In genomic region chr2:142048581-142048980, GRCh38 we compare ENCODE assay signal across 27 cellular contexts.
"Had no signal": no experiment of that assay in that cellular context is flagged by ENCODE, and none has a peak within 500 bp of the region (broad histone marks: within the 10 kb centered on the region; RNA-seq: fewer than 3 reads in every experiment).

No MANE protein-coding gene starts in this region.

- H3K27me3 Mint-ChIP-seq: memory B cell; naive B cell; stimulated activated naive CD8-positive, alpha-beta T cell treated with anti-CD3 and anti-CD28 coated beads, Interleukin-15, amount 100 ng/mL, for 72 hours had no signal

- H2AFZ ChIP-seq: hepatocyte, neural progenitor cell had no signal

- H3K27ac ChIP-seq: dorsolateral prefrontal cortex, epithelial cell of prostate, gastrocnemius medialis, heart left ventricle, hepatocyte, neural progenitor cell, prostate gland, right atrium auricular region, suprapubic skin, transverse colon, upper lobe of right lung, uterus had no signal

- FAIRE-seq: kidney had no signal

- H3K4me1 Mint-ChIP-seq: memory B cell; naive B cell; nephron; stimulated activated naive CD8-positive, alpha-beta T cell treated with anti-CD3 and anti-CD28 coated beads, Interleukin-15, amount 100 ng/mL, for 72 hours had no signal

- H3K9ac ChIP-seq: neural progenitor cell had no signal

- H3K9me3 ChIP-seq: gastrocnemius medialis, heart left ventricle, mucosa of descending colon, prostate gland, right atrium auricular region, suprapubic skin, transverse colon, upper lobe of right lung, uterus had no signal

- H3K4me3 ChIP-seq: dorsolateral prefrontal cortex, gastrocnemius medialis, heart left ventricle, hepatocyte, lung, mucosa of descending colon, neural progenitor cell, prostate gland, right atrium auricular region, smooth muscle cell, suprapubic skin, transverse colon, upper lobe of right lung, uterus had no signal

- H3K36me3 ChIP-seq: gastrocnemius medialis, heart left ventricle, neural progenitor cell, prostate gland, right atrium auricular region, suprapubic skin, transverse colon, upper lobe of right lung, uterus had no signal

- H3K27me3 ChIP-seq: dorsolateral prefrontal cortex, gastrocnemius medialis, heart left ventricle, hepatocyte, neural progenitor cell, right atrium auricular region, suprapubic skin, transverse colon, upper lobe of right lung, uterus had no signal

- H3K4me3 Mint-ChIP-seq: endodermal cell; memory B cell; naive B cell; nephron; neural progenitor cell; stimulated activated naive CD8-positive, alpha-beta T cell treated with anti-CD3 and anti-CD28 coated beads, Interleukin-15, amount 100 ng/mL, for 72 hours had no signal

- H3K9me3 Mint-ChIP-seq: endodermal cell, memory B cell, nephron, neural progenitor cell had no signal

- H3K27ac Mint-ChIP-seq: endodermal cell; memory B cell; naive B cell; nephron; neural progenitor cell; stimulated activated naive CD8-positive, alpha-beta T cell treated with anti-CD3 and anti-CD28 coated beads, Interleukin-15, amount 100 ng/mL, for 72 hours had no signal

- H3K36me3 Mint-ChIP-seq: memory B cell, naive B cell, neural progenitor cell had no signal

- DNase-seq: dorsolateral prefrontal cortex; effector CD8-positive, alpha-beta T cell; endodermal cell; gastrocnemius medialis; heart left ventricle; kidney; mucosa of descending colon; naive B cell; stimulated activated CD4-positive, alpha-beta T cell treated with anti-CD3 and anti-CD28 coated beads, Interleukin-12 subunit alpha, Interleukin-12 subunit beta, amount 100 ng/mL, for 4 hours; stimulated activated CD4-positive, alpha-beta T cell treated with anti-CD3 and anti-CD28 coated beads, Interleukin-1b, Interleukin-23, amount 100 ng/mL, for 48 hours; stimulated activated CD4-positive, alpha-beta T cell treated with anti-CD3 and anti-CD28 coated beads, Interleukin-4, amount 100 ng/mL, for 1 hour; stimulated activated CD8-positive, alpha-beta memory T cell treated with anti-CD3 and anti-CD28 coated beads, Interleukin-4, amount 100 ng/mL, for 48 hours; stimulated activated naive CD4-positive, alpha-beta T cell; stimulated activated naive CD8-positive, alpha-beta T cell treated with anti-CD3 and anti-CD28 coated beads, Interleukin-15, amount 100 ng/mL, for 72 hours; transverse colon; upper lobe of right lung; uterus had no signal

- H3K79me2 ChIP-seq: hepatocyte had no signal

- H3K4me1 ChIP-seq: gastrocnemius medialis, heart left ventricle, prostate gland, right atrium auricular region, suprapubic skin, transverse colon, upper lobe of right lung, uterus had no signal

- H3K4me2 ChIP-seq: hepatocyte, neural progenitor cell, smooth muscle cell had no signal
